Comparison of ENCODE assay signal across 13 cellular contexts in genomic region chr7:17638727-17639126, GRCh38.
DNase-seq lines count a peak whose midpoint lies in the region; ATAC-seq lines count a peak whose summit lies in the region.
"Had no signal": no experiment of that assay in that cellular context is flagged by ENCODE, and none has a peak within 500 bp of the region (broad histone marks: within the 10 kb centered on the region; RNA-seq: fewer than 3 reads in every experiment).

No MANE protein-coding gene starts in this region.

- H3K27me3 ChIP-seq in right cardiac atrium (ENCODE audit: control insufficient read depth, insufficient read depth) (no peaks in the 10 kb centered on the region), SJCRH30 (no peaks in the 10 kb centered on the region)

- no peaks in the 10 kb centered on the region for H3K36me3 ChIP-seq in SJCRH30
- H3K36me3 ChIP-seq: thoracic aorta had no signal

- WGBS in right cardiac atrium: 97% methylated on average over 1 of the region's 1 CpG

- H3K27ac ChIP-seq in right cardiac atrium (ENCODE audit: low read length) (no peak overlapping the region), SJCRH30 (peak overlapping the region; percentile 19; the same call in 1 of the 2 replicates)
- H3K27ac ChIP-seq: thoracic aorta, VCaP had no signal

- H3K4me3 ChIP-seq in right cardiac atrium (ENCODE audit: low read length) (no peak overlapping the region), SJCRH30 (no peak overlapping the region)
- H3K4me3 ChIP-seq: thoracic aorta had no signal

- intact Hi-C loops in left ventricle myocardium superior (cut with micrococcal nuclease): no loop called here
- intact Hi-C loops in right cardiac atrium (cut with DNase I): no loop called here

- H3K4me1 ChIP-seq in right cardiac atrium (ENCODE audit: control insufficient read depth, insufficient read depth, low read length) (no peaks in the 10 kb centered on the region), SJCRH30 (peaks cover 17% of the 10 kb centered on the region)

- peak; percentile 19 for ATAC-seq in left ventricle myocardium superior
- ATAC-seq in right cardiac atrium: no peak
- no peak for ATAC-seq in HG03457 (IDR thresholded peaks at IDR 0.05; ENCODE audit: unreplicated experiment)
- no peak for ATAC-seq in HG02571 (IDR thresholded peaks at IDR 0.05; ENCODE audit: unreplicated experiment)

- no peak for DNase-seq in left ventricle myocardium superior
- DNase-seq in right cardiac atrium: no peak
- DNase-seq in SJCRH30: peak; percentile 29 to 77
- DNase-seq in iris pigment epithelial cell (ENCODE audit: low read depth): peak; percentile 69
- DNase-seq in NCI-H345 (lab: John Stamatoyannopoulos, UW): no peak
- DNase-seq in activated CD4-positive, alpha-beta T cell treated with anti-CD3 and anti-CD28 coated beads for 4 hours: no peak
- DNase-seq: central memory CD4-positive, alpha-beta T cell; mesendoderm; NCI-H1436 treated with DMSO at 0.1 percent for 48 hours had no signal

- no peaks in the 10 kb centered on the region for H3K9me3 ChIP-seq in right cardiac atrium (ENCODE audit: control insufficient read depth, low read length)
- no peaks in the 10 kb centered on the region; the same call in 1 of the 2 replicates for H3K9me3 ChIP-seq in SJCRH30 (replicated peaks)
- H3K9me3 ChIP-seq: thoracic aorta had no signal

Comparison
In these comparisons a context has a peak if more than half of its experiments do, and no peak if none do; other contexts are left out.
1. DNase-seq: peak in SJCRH30 (2 of 2) and iris pigment epithelial cell (single experiment); none in left ventricle myocardium superior (single experiment), right cardiac atrium (0 of 3), NCI-H345 (single experiment) and activated CD4-positive, alpha-beta T cell treated with anti-CD3 and anti-CD28 coated beads for 4 hours (0 of 2).